In the genomic region with DNA sequence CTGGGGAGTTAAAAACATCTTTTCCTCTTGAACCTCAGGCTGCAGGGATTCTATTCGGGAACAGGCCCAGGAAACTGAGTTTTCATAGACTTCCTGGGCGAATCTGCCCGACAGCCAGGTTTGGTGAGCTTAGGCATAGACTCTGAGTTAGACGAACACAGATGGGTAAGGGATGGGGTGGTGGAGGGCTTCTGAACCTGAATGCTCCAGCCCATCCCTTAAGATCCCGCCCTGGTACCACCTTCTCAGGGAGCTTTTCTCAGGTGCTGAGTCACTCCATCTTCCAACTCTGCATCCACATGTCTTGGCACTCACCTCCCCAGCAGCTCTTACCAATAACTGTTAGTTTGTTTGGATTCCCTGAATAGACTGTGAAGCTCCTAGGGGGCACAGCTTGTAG, we compare ENCODE assay signal across 1 cellular context.
TF ChIP-seq lines count a peak whose summit lies in the region.

No MANE protein-coding gene starts in this region.

TF ChIP-seq in K562, 482 proteins besides CTCF, POLR2A, EP300 and RAD21 (continued from another document):
- TF ChIP-seq NFE2 (IDR thresholded peaks at IDR 0.05; ENCODE audit: low read depth) (peak; percentile 64), MAFG (tag; conservative IDR thresholded peaks at IDR 0.05) (0 out of 2 replicates have a peak, but pooled peaks have one; percentile 8)
- TF ChIP-seq, protein P1, sequence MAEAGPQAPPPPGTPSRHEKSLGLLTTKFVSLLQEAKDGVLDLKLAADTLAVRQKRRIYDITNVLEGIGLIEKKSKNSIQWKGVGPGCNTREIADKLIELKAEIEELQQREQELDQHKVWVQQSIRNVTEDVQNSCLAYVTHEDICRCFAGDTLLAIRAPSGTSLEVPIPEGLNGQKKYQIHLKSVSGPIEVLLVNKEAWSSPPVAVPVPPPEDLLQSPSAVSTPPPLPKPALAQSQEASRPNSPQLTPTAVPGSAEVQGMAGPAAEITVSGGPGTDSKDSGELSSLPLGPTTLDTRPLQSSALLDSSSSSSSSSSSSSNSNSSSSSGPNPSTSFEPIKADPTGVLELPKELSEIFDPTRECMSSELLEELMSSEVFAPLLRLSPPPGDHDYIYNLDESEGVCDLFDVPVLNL (CRISPR knock-in tag; IDR thresholded peaks at IDR 0.05; ENCODE audit: low read depth) = no peak
